19 cellular contexts compared by ENCODE assay signal in the genomic region with DNA sequence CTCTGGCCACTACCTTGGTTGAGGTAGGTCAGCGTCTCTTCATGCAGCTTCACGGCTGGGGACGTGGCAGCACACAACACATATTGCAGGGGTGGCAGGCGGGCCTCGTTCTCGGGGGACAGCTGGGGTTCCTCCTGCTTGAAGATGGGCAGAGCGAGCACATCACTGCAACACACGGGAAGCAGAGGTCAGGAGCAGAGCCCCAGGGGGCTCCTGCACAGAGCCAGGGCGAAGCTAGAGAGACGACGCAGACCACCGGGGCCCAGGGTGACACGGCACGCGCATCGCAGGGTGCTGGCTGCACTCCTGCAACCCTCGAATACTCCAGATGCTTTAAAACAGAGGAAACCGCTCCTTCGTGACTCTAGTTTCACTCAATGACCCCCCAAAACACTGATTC. TPM values are rescaled to one million over a fixed set of nuclear protein-coding genes. Genes with fewer than 3 reads are reported as not detected.
DNase-seq lines count a peak whose midpoint lies in the region; ATAC-seq and TF ChIP-seq lines count a peak whose summit lies in the region.
"Had no signal": no experiment of that assay in that cellular context is flagged by ENCODE, and none has a peak within 500 bp of the region (broad histone marks: within the 10 kb centered on the region; RNA-seq: fewer than 3 reads in every experiment).

No MANE protein-coding gene starts in this region.

- WGBS in lower leg skin, 2 donors: 79 to 85% methylated on average over 19 of the region's 19 CpGs
- WGBS in suprapubic skin: 85% methylated on average over 19 of the region's 19 CpGs
- 94% methylated on average over 19 of the region's 19 CpGs for WGBS in smooth muscle cell (ENCODE audit: low lambda C conversion rate)

- H2AFZ ChIP-seq in smooth muscle cell (ENCODE audit: low read depth): no peak overlapping the region
- H2AFZ ChIP-seq: GM23338 had no signal

- no TSS peak for BruUV-seq in Calu3 (replicated peaks; lab: Mats Ljungman, UMichigan)

- H3K36me3 ChIP-seq in suprapubic skin (no peaks in the 10 kb centered on the region), smooth muscle cell (ENCODE audit: low read depth) (no peaks in the 10 kb centered on the region)
- H3K36me3 ChIP-seq: BLaER1, HAP-1 had no signal

- TF ChIP-seq EP300 in suprapubic skin (IDR thresholded peaks at IDR 0.05): no peak

- H3K27me3 Mint-ChIP-seq in Calu3 (ENCODE audit: unreplicated experiment) (no peaks in the 10 kb centered on the region), T-helper 17 cell (peaks cover 36% of the 10 kb centered on the region)

- H3K79me2 ChIP-seq in smooth muscle cell (ENCODE audit: low read depth): no peaks in the 10 kb centered on the region

- H3K4me3 ChIP-seq in lower leg skin (ENCODE audit: low read depth, poor library complexity, severe bottlenecking) (peak overlapping the region; percentile 2), suprapubic skin (peak overlapping the region; percentile 54), smooth muscle cell (no peak overlapping the region), coronary artery (no peak overlapping the region)
- H3K4me3 ChIP-seq: BLaER1, GM23338, HAP-1 had no signal

- H3F3A ChIP-seq in smooth muscle cell (ENCODE audit: low read depth): no peaks in the 10 kb centered on the region

- TF ChIP-seq CTCF in Calu3 (IDR thresholded peaks at IDR 0.05; ENCODE audit: unreplicated experiment) (no peak), lower leg skin (IDR thresholded peaks at IDR 0.05) (no peak), suprapubic skin (IDR thresholded peaks at IDR 0.05) (no peak), smooth muscle cell (IDR thresholded peaks at IDR 0.05; ENCODE audit: borderline replicate concordance, insufficient read depth, poor library complexity, severe bottlenecking) (no peak), coronary artery (IDR thresholded peaks at IDR 0.05) (no peak)

- peaks cover 37% of the 10 kb centered on the region for H3K4me1 Mint-ChIP-seq in Calu3 (ENCODE audit: low read depth, unreplicated experiment)
- peaks cover 6% of the 10 kb centered on the region for H3K4me1 Mint-ChIP-seq in T-helper 17 cell

- intact Hi-C loops in Calu3 (cut with micrococcal nuclease; ENCODE audit: unreplicated experiment): loop anchor here (10.0 kb wide), 1 partner anchor 146 kb away; no protein-coding TSS in a partner anchor
- intact Hi-C loops in lower leg skin (cut with DNase I; ENCODE audit: low total_unique reads): no loop called here

- H3K9me3 ChIP-seq in T-helper 17 cell (ENCODE audit: control insufficient read depth, low read length, poor library complexity, severe bottlenecking) (no peaks in the 10 kb centered on the region), suprapubic skin (no peaks in the 10 kb centered on the region), smooth muscle cell (replicated peaks; ENCODE audit: low read depth) (no peaks in the 10 kb centered on the region)
- H3K9me3 ChIP-seq: HAP-1 had no signal

- H3K27ac ChIP-seq in suprapubic skin: no peak overlapping the region
- H3K27ac ChIP-seq in smooth muscle cell (ENCODE audit: low read depth): no peak overlapping the region
- no peak overlapping the region for H3K27ac ChIP-seq in coronary artery
- H3K27ac ChIP-seq: BLaER1 had no signal

- H3K9me3 Mint-ChIP-seq in Calu3 (ENCODE audit: low read depth, unreplicated experiment): no peaks in the 10 kb centered on the region
- H3K9me3 Mint-ChIP-seq: CD8-positive, alpha-beta memory T cell; GM23338; HFFc6 had no signal

- no peak for ATAC-seq in T-helper 17 cell
- ATAC-seq: GM23338 had no signal

- CTCF ChIA-PET in Calu3 (lab: Charles Lee): interaction anchor here (0.6 kb wide), 1 partner anchor 15 kb away, joined by 3 read pairs; no protein-coding TSS in a partner anchor

- H3K27ac Mint-ChIP-seq in Calu3 (ENCODE audit: unreplicated experiment) (no peak overlapping the region), T-helper 17 cell (peak overlapping the region; percentile 45)
- H3K27ac Mint-ChIP-seq: CD8-positive, alpha-beta memory T cell; GM23338; HFFc6 had no signal

- no peak overlapping the region for H3K4me2 ChIP-seq in smooth muscle cell
- H3K4me2 ChIP-seq: BLaER1, GM23338 had no signal

- H4K20me1 ChIP-seq in smooth muscle cell (ENCODE audit: low read depth): no peaks in the 10 kb centered on the region
- H4K20me1 ChIP-seq: BLaER1 had no signal

- TF ChIP-seq POLR2A in lower leg skin (IDR thresholded peaks at IDR 0.05) (no peak), suprapubic skin (IDR thresholded peaks at IDR 0.05) (no peak)

- H3K36me3 Mint-ChIP-seq in Calu3 (ENCODE audit: insufficient read depth, unreplicated experiment) (peaks cover 45% of the 10 kb centered on the region), T-helper 17 cell (ENCODE audit: low read depth) (no peaks in the 10 kb centered on the region)
- H3K36me3 Mint-ChIP-seq: CD4-positive, CD25-positive, alpha-beta regulatory T cell; CD8-positive, alpha-beta memory T cell had no signal

- DNase-seq in Calu3 (no peak), T-helper 17 cell (no peak), lower leg skin (ENCODE audit: low spot score in 2 of 2) (peak in 1 of 2 donors; percentile 40), suprapubic skin (ENCODE audit: low spot score in 2 of 2) (no peak), smooth muscle cell (lab: John Stamatoyannopoulos, UW; ENCODE audit: unreplicated experiment) (no peak), putamen (ENCODE audit: low spot score) (no peak), coronary artery (ENCODE audit: low spot score) (no peak), NCI-H1436 (lab: John Stamatoyannopoulos, UW) (no peak)
- DNase-seq: 8988T; CD4-positive, CD25-positive, alpha-beta regulatory T cell; CD8-positive, alpha-beta memory T cell; DMS53; DMS79 treated with DMSO at 0.1 percent for 48 hours; GF-D8; HFFc6 had no signal

- H3K4me1 ChIP-seq in suprapubic skin: peaks cover 29% of the 10 kb centered on the region
- peaks cover 5% of the 10 kb centered on the region for H3K4me1 ChIP-seq in smooth muscle cell (ENCODE audit: low read depth)

- H3K9ac ChIP-seq in smooth muscle cell (ENCODE audit: low read depth): no peak overlapping the region
- H3K9ac ChIP-seq: BLaER1 had no signal

- H3K27me3 ChIP-seq in suprapubic skin (peaks cover 8% of the 10 kb centered on the region), smooth muscle cell (ENCODE audit: low read depth) (peaks cover 54% of the 10 kb centered on the region)

- H3K4me3 Mint-ChIP-seq in Calu3 (ENCODE audit: low read depth, unreplicated experiment): peak overlapping the region; percentile 88
- H3K4me3 Mint-ChIP-seq in T-helper 17 cell: no peak overlapping the region
- H3K4me3 Mint-ChIP-seq: CD4-positive, CD25-positive, alpha-beta regulatory T cell; GM23338; HFFc6 had no signal

RNA-seq across cellular contexts. Expression of a gene that starts 3.9 kb away (rescaled TPM):
- total RNA-seq in Calu3 (2022): 21.1 and 29.8 TPM in 2 replicates
- under 1 TPM in 1 of 2 donors, not detected in 1; 0.02 TPM for total RNA-seq in T-helper 17 cell
- 10 to 100 TPM; 18.3 to 75.8 (median 49.3) TPM for total RNA-seq in lower leg skin
- 10 to 100 TPM; 33.5 to 64.1 (median 52.7) TPM for total RNA-seq in suprapubic skin
- 0.09 and 0.13 TPM in 2 replicates for total RNA-seq in smooth muscle cell
- not detected in 2 replicates for polyA plus RNA-seq in smooth muscle cell
- total RNA-seq: A673 had no signal
- polyA plus RNA-seq: CD4-positive, CD25-positive, alpha-beta regulatory T cell had no signal

Comparison
In these comparisons a context has a peak if more than half of its experiments do, and no peak if none do; other contexts are left out.
1. H3K4me3 ChIP-seq: peak in lower leg skin (single experiment) and suprapubic skin (single experiment); none in smooth muscle cell (single experiment) and coronary artery (single experiment).
2. RNA of a gene that starts 3.9 kb away (total RNA-seq): 18.3 to 75.8 TPM in lower leg skin, 33.5 to 64.1 TPM in suprapubic skin and 21.1 to 29.8 TPM in Calu3; 0.09 to 0.13 TPM in smooth muscle cell and 0.02 TPM in T-helper 17 cell; every median in the first group is over 10 times any median in the second.